ENCODE assay signal across 1 cellular context in genomic region chr3:195207731-195208130, GRCh38.
TF ChIP-seq lines count a peak whose summit lies in the region.

No MANE protein-coding gene starts in this region.

TF ChIP-seq in WTC11, 78 proteins besides CTCF, POLR2A, EP300 and RAD21 (continued from another document):
- no peak for TF ChIP-seq STAT6 (CRISPR knock-in tag; conservative IDR thresholded peaks at IDR 0.05; ENCODE audit: low read depth)
- no peak for TF ChIP-seq CBFB (CRISPR knock-in tag; IDR thresholded peaks at IDR 0.05; ENCODE audit: low read depth)
- TF ChIP-seq ZNF425 (CRISPR knock-in tag; conservative IDR thresholded peaks at IDR 0.05), result no peak
- no peak for TF ChIP-seq HMGA2 (CRISPR knock-in tag; IDR thresholded peaks at IDR 0.05)
- no peak for TF ChIP-seq IRF1 (CRISPR knock-in tag; IDR thresholded peaks at IDR 0.05)
- TF ChIP-seq ZNF423 (CRISPR knock-in tag; IDR thresholded peaks at IDR 0.05), result no peak
